27 cellular contexts compared by ENCODE assay signal in the genomic region with DNA sequence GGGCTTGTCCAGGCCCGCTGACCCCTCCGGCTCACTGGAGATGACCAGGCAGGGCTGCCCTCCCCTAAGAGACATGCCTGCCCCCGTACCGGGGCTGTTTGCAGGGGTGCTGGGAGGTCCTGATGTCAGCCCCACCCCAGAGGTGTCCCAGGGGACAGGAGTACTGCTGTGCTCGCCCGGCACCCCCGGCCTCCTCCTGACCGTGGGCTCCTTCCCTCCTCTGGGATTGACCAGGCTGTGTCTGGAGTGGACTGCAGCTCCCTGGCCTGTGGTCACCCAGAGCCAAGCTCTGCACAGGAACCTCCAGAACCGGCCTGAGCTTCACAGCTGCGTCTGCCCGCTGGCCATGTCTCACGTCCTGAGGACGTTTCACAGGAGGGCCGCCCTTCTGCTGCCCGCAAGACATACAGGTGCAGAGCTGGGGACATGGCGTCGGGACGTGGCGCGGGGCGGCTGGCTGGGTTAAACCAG.
"Had no signal": no experiment of that assay in that cellular context is flagged by ENCODE, and none has a peak within 500 bp of the region (broad histone marks: within the 10 kb centered on the region; RNA-seq: fewer than 3 reads in every experiment).

No MANE protein-coding gene starts in this region.

- H3K9me3 ChIP-seq: ascending aorta, testis, transverse colon had no signal

- H3K27me3 ChIP-seq: ascending aorta, brain microvascular endothelial cell, testis, transverse colon had no signal

- H3K27ac ChIP-seq: ascending aorta, brain microvascular endothelial cell, epithelial cell of prostate, SK-N-MC, skin epidermis, testis, transverse colon had no signal

- H3K36me3 ChIP-seq: ascending aorta, brain microvascular endothelial cell, transverse colon had no signal

- ATAC-seq: activated CD4-positive, CD25-positive, alpha-beta regulatory T cell treated with anti-CD3 and anti-CD28 coated beads, Interleukin-2, amount 50 U/mL, for 24 hours; natural killer cell treated with Interleukin-12 subunit alpha and Interleukin-12 subunit beta and Interleukin-15 and Interleukin-18, amount 100 ng/mL, for 72 hours; stimulated activated naive CD8-positive, alpha-beta T cell treated with anti-CD3 and anti-CD28 coated beads, Interleukin-15, Interleukin-2, amounts not matched to agents 100 U/mL and 50 U/mL, for 24 hours had no signal

- H3K4me1 ChIP-seq: testis had no signal

- H3K27me3 Mint-ChIP-seq: activated CD4-positive, alpha-beta memory T cell treated with anti-CD3 and anti-CD28 coated beads for 36 hours; activated naive CD4-positive, alpha-beta T cell treated with anti-CD3 and anti-CD28 coated beads, Interleukin-2, amount 10 ng/mL, durations not matched to agents 7 days and 5 days; activated naive CD8-positive, alpha-beta T cell treated with anti-CD3 and anti-CD28 coated beads, Interleukin-2, amount 10 ng/mL, durations not matched to agents 7 days and 5 days; dendritic cell treated with granulocyte-macrophage colony-stimulating factor and Interleukin-4, amounts not matched to agents 40 ng/mL and 50 ng/mL, for 4 days; natural killer cell treated with Interleukin-12 subunit alpha and Interleukin-12 subunit beta and Interleukin-15 and Interleukin-18, amount 100 ng/mL, for 72 hours had no signal

- H3K27ac Mint-ChIP-seq: activated CD4-positive, alpha-beta memory T cell treated with anti-CD3 and anti-CD28 coated beads for 36 hours; activated naive CD4-positive, alpha-beta T cell treated with anti-CD3 and anti-CD28 coated beads, Interleukin-2, amount 10 ng/mL, durations not matched to agents 7 days and 5 days; activated naive CD8-positive, alpha-beta T cell treated with anti-CD3 and anti-CD28 coated beads, Interleukin-2, amount 10 ng/mL, durations not matched to agents 7 days and 5 days; activated T-helper 1 cell treated with anti-CD3 and anti-CD28 coated beads, Interleukin-12 subunit alpha, Interleukin-12 subunit beta, Interleukin-2, Interleukin-4 antibody, amounts not matched to agents 30 ng/mL and 10 ng/mL and 1 ng/mL, durations not matched to agents 14 hours and 24 hours and 36 hours; dendritic cell treated with granulocyte-macrophage colony-stimulating factor and Interleukin-4, amounts not matched to agents 40 ng/mL and 50 ng/mL, for 4 days; natural killer cell treated with Interleukin-12 subunit alpha and Interleukin-12 subunit beta and Interleukin-15 and Interleukin-18, amount 100 ng/mL, for 72 hours had no signal

- H3K4me3 Mint-ChIP-seq: activated CD4-positive, alpha-beta memory T cell treated with anti-CD3 and anti-CD28 coated beads for 36 hours; activated naive CD4-positive, alpha-beta T cell treated with anti-CD3 and anti-CD28 coated beads, Interleukin-2, amount 10 ng/mL, durations not matched to agents 7 days and 5 days; activated naive CD8-positive, alpha-beta T cell treated with anti-CD3 and anti-CD28 coated beads, Interleukin-2, amount 10 ng/mL, durations not matched to agents 7 days and 5 days; activated T-helper 1 cell treated with anti-CD3 and anti-CD28 coated beads, Interleukin-12 subunit alpha, Interleukin-12 subunit beta, Interleukin-2, Interleukin-4 antibody, amounts not matched to agents 30 ng/mL and 10 ng/mL and 1 ng/mL, durations not matched to agents 14 hours and 24 hours and 36 hours; dendritic cell treated with granulocyte-macrophage colony-stimulating factor and Interleukin-4, amounts not matched to agents 40 ng/mL and 50 ng/mL, for 4 days; natural killer cell treated with Interleukin-12 subunit alpha and Interleukin-12 subunit beta and Interleukin-15 and Interleukin-18, amount 100 ng/mL, for 72 hours had no signal

- DNase-seq: activated CD4-positive, alpha-beta memory T cell treated with anti-CD3 and anti-CD28 coated beads for 36 hours; activated CD4-positive, alpha-beta T cell treated with anti-CD3 and anti-CD28 coated beads for 48 hours; activated CD8-positive, alpha-beta memory T cell treated with anti-CD3 and anti-CD28 coated beads, Interleukin-2, amount 50 U/mL, for 4 hours; activated gamma-delta T cell; activated naive CD4-positive, alpha-beta T cell treated with anti-CD3 and anti-CD28 coated beads, Interleukin-2, amount 10 ng/mL, durations not matched to agents 7 days and 5 days; activated naive CD8-positive, alpha-beta T cell treated with anti-CD3 and anti-CD28 coated beads, Interleukin-2, amount 10 ng/mL, durations not matched to agents 7 days and 5 days; activated T-cell treated with anti-CD3 and anti-CD28 coated beads, Interleukin-2, amount 50 U/mL, for 1 hour; caudate nucleus; glutamatergic neuron; hippocampal formation; mesendoderm; nucleus accumbens; stimulated activated CD4-positive, alpha-beta T cell treated with anti-CD3 and anti-CD28 coated beads, Interleukin-12 subunit alpha, Interleukin-12 subunit beta, amount 100 ng/mL, for 4 hours; stimulated activated CD4-positive, alpha-beta T cell treated with anti-CD3 and anti-CD28 coated beads, Interleukin-4, amount 100 ng/mL, for 1 hour; stimulated activated naive CD8-positive, alpha-beta T cell treated with anti-CD3 and anti-CD28 coated beads, Interleukin-15, Interleukin-2, amounts not matched to agents 100 U/mL and 50 U/mL, for 24 hours; testis; transverse colon had no signal

- H3K4me1 Mint-ChIP-seq: activated naive CD4-positive, alpha-beta T cell treated with anti-CD3 and anti-CD28 coated beads, Interleukin-2, amount 10 ng/mL, durations not matched to agents 7 days and 5 days; activated naive CD8-positive, alpha-beta T cell treated with anti-CD3 and anti-CD28 coated beads, Interleukin-2, amount 10 ng/mL, durations not matched to agents 7 days and 5 days had no signal

- H3K4me3 ChIP-seq: ascending aorta, lung, SK-N-MC, skin epidermis, testis, transverse colon had no signal

- H3K9me3 Mint-ChIP-seq: activated CD4-positive, alpha-beta memory T cell treated with anti-CD3 and anti-CD28 coated beads for 36 hours; activated T-helper 1 cell treated with anti-CD3 and anti-CD28 coated beads, Interleukin-12 subunit alpha, Interleukin-12 subunit beta, Interleukin-2, Interleukin-4 antibody, amounts not matched to agents 30 ng/mL and 10 ng/mL and 1 ng/mL, durations not matched to agents 14 hours and 24 hours and 36 hours had no signal
